ENCODE assay signal across 20 cellular contexts in genomic region chr11:115290479-115291390, GRCh38.
DNase-seq lines count a peak whose midpoint lies in the region; ATAC-seq lines count a peak whose summit lies in the region.
"Had no signal": no experiment of that assay in that cellular context is flagged by ENCODE, and none has a peak within 500 bp of the region (broad histone marks: within the 10 kb centered on the region; RNA-seq: fewer than 3 reads in every experiment).

No MANE protein-coding gene starts in this region.

- no peaks in the 10 kb centered on the region for H3K36me3 Mint-ChIP-seq in central memory CD8-positive, alpha-beta T cell (ENCODE audit: insufficient read depth)
- H3K36me3 Mint-ChIP-seq: activated naive CD4-positive, alpha-beta T cell treated with anti-CD3 and anti-CD28 coated beads, Interleukin-2, amount 50 U/mL, for 24 hours; memory B cell had no signal

- DNase-seq in NCI-H1436 (lab: John Stamatoyannopoulos, UW), result peak; percentile 34
- DNase-seq in NCI-H1436 treated with DMSO at 0.1 percent for 48 hours (lab: John Stamatoyannopoulos, UW), result no peak
- DNase-seq in NCI-H2029 treated with DMSO at 0.1 percent for 48 hours (lab: John Stamatoyannopoulos, UW), result peak; percentile 56
- DNase-seq in central memory CD8-positive, alpha-beta T cell (ENCODE audit: low spot score in 2 of 2), result no peak
- DNase-seq in pulmonary artery endothelial cell (ENCODE audit: low read depth, low spot score), result peak; percentile 32
- DNase-seq in stimulated activated CD4-positive, alpha-beta T cell treated with anti-CD3 and anti-CD28 coated beads, Interleukin-4, amount 100 ng/mL, for 24 hours, result no peak
- DNase-seq in OCI-M2 (lab: John Stamatoyannopoulos, UW; ENCODE audit: unreplicated experiment), result no peak
- DNase-seq: 8988T; activated CD4-positive, alpha-beta T cell treated with anti-CD3 and anti-CD28 coated beads, Interleukin-2, amount 10 ng/mL, durations not matched to agents 7 days and 5 days; activated T-cell treated with anti-CD3 and anti-CD28 coated beads, Interleukin-2, amount 50 U/mL, for 1 hour; DND-41; esophagus squamous epithelium; NCI-H524; Peyer's patch; stimulated activated naive CD4-positive, alpha-beta T cell; trophoblast cell had no signal

- no peaks in the 10 kb centered on the region for H3K9me3 Mint-ChIP-seq in central memory CD8-positive, alpha-beta T cell
- H3K9me3 Mint-ChIP-seq: activated CD4-positive, alpha-beta T cell treated with anti-CD3 and anti-CD28 coated beads, Interleukin-2, amount 10 ng/mL, durations not matched to agents 7 days and 5 days; activated naive CD4-positive, alpha-beta T cell treated with anti-CD3 and anti-CD28 coated beads, Interleukin-2, amount 50 U/mL, for 24 hours; memory B cell; neural crest cell had no signal

- H3K4me3 Mint-ChIP-seq in central memory CD8-positive, alpha-beta T cell, result no peak overlapping the region
- H3K4me3 Mint-ChIP-seq: activated CD4-positive, alpha-beta T cell treated with anti-CD3 and anti-CD28 coated beads, Interleukin-2, amount 10 ng/mL, durations not matched to agents 7 days and 5 days; activated naive CD4-positive, alpha-beta T cell treated with anti-CD3 and anti-CD28 coated beads, Interleukin-2, amount 50 U/mL, for 24 hours; memory B cell; neural crest cell had no signal

- no peaks in the 10 kb centered on the region for H3K27me3 Mint-ChIP-seq in central memory CD8-positive, alpha-beta T cell

- H3K4me1 Mint-ChIP-seq in central memory CD8-positive, alpha-beta T cell, result no peaks in the 10 kb centered on the region
- H3K4me1 Mint-ChIP-seq: activated CD4-positive, alpha-beta T cell treated with anti-CD3 and anti-CD28 coated beads, Interleukin-2, amount 10 ng/mL, durations not matched to agents 7 days and 5 days; activated naive CD4-positive, alpha-beta T cell treated with anti-CD3 and anti-CD28 coated beads, Interleukin-2, amount 50 U/mL, for 24 hours; memory B cell had no signal

- no peak for ATAC-seq in central memory CD8-positive, alpha-beta T cell (replicated peaks; ENCODE audit: extremely low read depth, poor library complexity, severe bottlenecking)
- ATAC-seq in HG03432 (IDR thresholded peaks at IDR 0.05; ENCODE audit: unreplicated experiment), result no peak

- peak overlapping the region; percentile 33 for H3K27ac Mint-ChIP-seq in central memory CD8-positive, alpha-beta T cell (ENCODE audit: low read depth)
- H3K27ac Mint-ChIP-seq: activated CD4-positive, alpha-beta T cell treated with anti-CD3 and anti-CD28 coated beads, Interleukin-2, amount 10 ng/mL, durations not matched to agents 7 days and 5 days; activated naive CD4-positive, alpha-beta T cell treated with anti-CD3 and anti-CD28 coated beads, Interleukin-2, amount 50 U/mL, for 24 hours; memory B cell had no signal

Comparison
In these comparisons a context has a peak if more than half of its experiments do, and no peak if none do; other contexts are left out.
1. DNase-seq: peak in NCI-H1436 (single experiment), NCI-H2029 treated with DMSO at 0.1 percent for 48 hours (single experiment) and pulmonary artery endothelial cell (single experiment); none in NCI-H1436 treated with DMSO at 0.1 percent for 48 hours (single experiment), central memory CD8-positive, alpha-beta T cell (0 of 2), stimulated activated CD4-positive, alpha-beta T cell treated with anti-CD3 and anti-CD28 coated beads, Interleukin-4, amount 100 ng/mL, for 24 hours (single experiment) and OCI-M2 (single experiment).